Comparison of ENCODE assay signal across 8 cellular contexts in the genomic region with DNA sequence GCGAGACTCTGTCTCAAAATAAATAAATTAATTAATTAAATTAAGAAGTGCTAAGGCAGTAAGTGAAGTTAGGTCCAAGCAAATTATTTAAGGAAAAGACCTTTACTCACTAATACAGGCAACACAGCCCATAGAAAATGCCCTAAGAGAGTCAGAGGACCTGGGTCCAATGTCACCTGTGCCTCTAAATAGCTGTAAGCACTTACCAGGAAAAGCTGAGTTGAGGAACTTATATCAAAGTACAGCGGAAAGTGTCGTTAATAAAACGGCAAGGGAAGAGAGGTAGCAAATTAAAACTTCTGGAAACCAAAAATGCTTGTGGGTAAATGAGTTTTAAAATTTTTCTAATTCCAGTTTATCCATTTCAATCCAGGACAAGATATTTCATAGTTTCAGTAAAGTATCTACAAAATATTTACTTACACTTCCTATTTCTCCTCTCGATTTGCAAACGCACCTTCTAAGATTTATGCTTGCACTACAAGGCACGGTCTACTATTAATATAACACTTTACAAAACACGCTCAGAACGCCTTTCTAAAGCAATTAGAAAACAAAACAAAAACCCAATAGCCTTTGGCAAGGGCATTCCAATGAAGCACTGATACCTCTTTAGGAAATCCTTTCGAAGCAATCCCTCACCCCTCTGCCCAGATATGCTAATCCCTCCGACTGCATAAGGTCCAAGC. TPM values are rescaled to one million over a fixed set of nuclear protein-coding genes. Genes with fewer than 3 reads are reported as not detected.
A peak's percentile ranks its signal among the peaks of the same experiment; 100 is the strongest.
DNase-seq lines count a peak whose midpoint lies in the region; ATAC-seq, FAIRE-seq and TF ChIP-seq lines count a peak whose summit lies in the region.

No MANE protein-coding gene starts in this region.

- peaks cover 4% of the 10 kb centered on the region for H3K36me3 ChIP-seq in CD4-positive, CD25-positive, alpha-beta regulatory T cell (ENCODE audit: control insufficient read depth, insufficient read depth, low read length)
- H3K36me3 ChIP-seq in HepG2 (replicated peaks in 1 of 2; ENCODE audit: control insufficient read depth in 1 of 2, insufficient read depth in 2 of 2, low read length in 2 of 2) (peaks cover 0 to 2% of the 10 kb centered on the region in 2 experiments; a peak in 2 of 5 replicates), tibial nerve (peaks cover 0 to 6% (median 0%) of the 10 kb centered on the region in 3 donors)

- no peak for ATAC-seq in CD4-positive, CD25-positive, alpha-beta regulatory T cell (ENCODE audit: low read depth in 2 of 2)
- ATAC-seq in HG03439 (IDR thresholded peaks at IDR 0.05; ENCODE audit: unreplicated experiment) (peak; percentile 0), HepG2 (no peak), omental fat pad (ENCODE audit: low FRiP score) (no peak)

- TSS peak; percentile 59 for BruUV-seq in HepG2 (replicated peaks; lab: Mats Ljungman, UMichigan)

- in situ Hi-C loops in astrocyte of the cerebellum (cut with HindIII; ENCODE audit: low sequenced_read_pairs) (no loop called here), HepG2 (cut with HindIII; ENCODE audit: extremely low pct_ligation_motif_present, low pct_unique_long_range_greater_than_20kb) (loop anchor here (10.0 to 25.0 kb wide), 2 partner anchors 105 to 437 kb away; partner anchors contain the start of genes ALG11, ATP7B and UTP14C)

- H3K79me2 ChIP-seq in HepG2 (ENCODE audit: insufficient read depth, low read length): peaks cover 34% of the 10 kb centered on the region

- peak overlapping the region; percentile 85 for H3K4me2 ChIP-seq in HepG2 (ENCODE audit: low read depth, low read length)

- H3K9me3 ChIP-seq in CD4-positive, CD25-positive, alpha-beta regulatory T cell (ENCODE audit: control insufficient read depth in 2 of 2, low read length in 2 of 2): no peaks in the 10 kb centered on the region
- H3K9me3 ChIP-seq in HepG2 (ENCODE audit: low read length): no peaks in the 10 kb centered on the region
- no peaks in the 10 kb centered on the region for H3K9me3 ChIP-seq in tibial nerve

- POLR2A ChIA-PET in HepG2 (lab: Yijun Ruan, JAX): interaction anchor here (0.7 to 2.3 kb wide), 3 partner anchors 106 to 203 kb away, joined by 3 to 10 read pairs (median 3); partner anchors contain the start of gene SUGT1

- H3K4me1 ChIP-seq in CD4-positive, CD25-positive, alpha-beta regulatory T cell (ENCODE audit: control insufficient read depth, insufficient read depth, low read length, poor library complexity, severe bottlenecking): peaks cover 43% of the 10 kb centered on the region
- H3K4me1 ChIP-seq in HepG2 (ENCODE audit: insufficient read depth, low read length) (peaks cover 36% of the 10 kb centered on the region), tibial nerve (peaks cover 0 to 36% (median 16%) of the 10 kb centered on the region in 4 donors)

- peak overlapping the region; percentile 81 to 94 (median 90) for H3K27ac Mint-ChIP-seq in CD4-positive, CD25-positive, alpha-beta regulatory T cell

- peak overlapping the region; percentile 98 for H3K4me3 ChIP-seq in CD4-positive, CD25-positive, alpha-beta regulatory T cell (ENCODE audit: low read depth, low read length)
- peak overlapping the region; percentile 69 for H3K4me3 ChIP-seq in astrocyte of the cerebellum (ENCODE audit: low read depth, low read length)
- H3K4me3 ChIP-seq in HepG2 (replicated peaks in 1 of 3; ENCODE audit: insufficient read depth in 1 of 3, low read depth in 2 of 3, low read length in 3 of 3): peak overlapping the region; percentile 66 to 87 (median 84)
- H3K4me3 ChIP-seq in tibial nerve: peak overlapping the region; percentile 49 to 82 (median 78)

- H3K36me3 Mint-ChIP-seq in CD4-positive, CD25-positive, alpha-beta regulatory T cell: no peaks in the 10 kb centered on the region

- 16% methylated on average over 11 of the region's 11 CpGs for WGBS in HepG2 (ENCODE audit: low lambda C conversion rate)
- WGBS in tibial nerve, 2 donors: 17 to 18% methylated on average over 11 of the region's 11 CpGs

- TF ChIP-seq EP300 in HepG2 (IDR thresholded peaks at IDR 0.05; ENCODE audit: low read depth in 2 of 2, low read length in 2 of 2) (no peak), HepG2 (CRISPR knock-in tag; IDR thresholded peaks at IDR 0.05; ENCODE audit: borderline replicate concordance) (no peak), tibial nerve (IDR thresholded peaks at IDR 0.05) (no peak)

- TF ChIP-seq POLR2A in HepG2 (IDR thresholded peaks at IDR 0.05; ENCODE audit: insufficient read depth in 1 of 2, low read depth in 2 of 2, low read length in 2 of 2): no peak
- no peak for TF ChIP-seq POLR2A in tibial nerve (IDR thresholded peaks at IDR 0.05)

- peak in 1 of 3 donors; percentile 4 for DNase-seq in CD4-positive, CD25-positive, alpha-beta regulatory T cell
- no peak for DNase-seq in astrocyte of the cerebellum (ENCODE audit: low read depth)
- no peak for DNase-seq in HepG2 (ENCODE audit: low spot score)
- no peak for DNase-seq in tibial nerve (ENCODE audit: low spot score in 2 of 2)
- no peak for DNase-seq in 8988T
- no peak for DNase-seq in kidney glomerular epithelial cell (lab: John Stamatoyannopoulos, UW)
- no peak for DNase-seq in omental fat pad (ENCODE audit: low spot score)

- TF ChIP-seq CTCF in astrocyte of the cerebellum (IDR thresholded peaks at IDR 0.05; ENCODE audit: low read depth, low read length, missing control alignments): no peak
- no peak for TF ChIP-seq CTCF in HepG2 (CRISPR knock-in tag; IDR thresholded peaks at IDR 0.05)
- TF ChIP-seq CTCF in tibial nerve (IDR thresholded peaks at IDR 0.05): no peak
- TF ChIP-seq CTCF in omental fat pad (IDR thresholded peaks at IDR 0.05): no peak

- H3K4me1 Mint-ChIP-seq in CD4-positive, CD25-positive, alpha-beta regulatory T cell: peaks cover 21 to 54% (median 36%) of the 10 kb centered on the region in 4 donors

- H2AFZ ChIP-seq in HepG2 (ENCODE audit: low read length): no peak overlapping the region

- no peaks in the 10 kb centered on the region for H3K27me3 ChIP-seq in CD4-positive, CD25-positive, alpha-beta regulatory T cell (ENCODE audit: control insufficient read depth, insufficient read depth, low read length)
- H3K27me3 ChIP-seq in HepG2 (ENCODE audit: control insufficient read depth in 1 of 2, insufficient read depth in 2 of 2, low read length in 2 of 2) (no peaks in the 10 kb centered on the region; a peak in 1 of 5 replicates), tibial nerve (no peaks in the 10 kb centered on the region)

- peaks cover 9% of the 10 kb centered on the region; the same call in 1 of the 2 replicates for H4K20me1 ChIP-seq in HepG2 (ENCODE audit: insufficient read depth, low read length)

- H3K27ac ChIP-seq in CD4-positive, CD25-positive, alpha-beta regulatory T cell (ENCODE audit: insufficient read depth, low read length, poor library complexity, severe bottlenecking): peak overlapping the region; percentile 61
- H3K27ac ChIP-seq in HepG2 (ENCODE audit: extremely low read length, insufficient read depth, low read length) (peak overlapping the region; percentile 88), tibial nerve (peak overlapping the region; percentile 85 to 97 (median 95))

- peak overlapping the region; percentile 94 for H3K9ac ChIP-seq in HepG2 (ENCODE audit: insufficient read depth, low read depth, low read length)

- CTCF ChIA-PET in HepG2 (lab: Yijun Ruan, JAX; ENCODE audit: low intra/inter-chr PET ratio, low total read pairs): interaction anchor here (0.6 kb wide), 1 partner anchor 39 kb away, joined by 3 read pairs; no protein-coding TSS in a partner anchor

- TF ChIP-seq RAD21 in HepG2 (CRISPR knock-in tag; IDR thresholded peaks at IDR 0.05): no peak

- FAIRE-seq in HepG2 (lab: Jason Lieb, UNC): no peak

- intact Hi-C loops in HepG2 (cut with micrococcal nuclease; ENCODE audit: unreplicated experiment): loop anchor here (1.0 to 10.0 kb wide), 3 partner anchors 21 to 205 kb away; partner anchors contain the start of gene SUGT1

- H3K4me3 Mint-ChIP-seq in CD4-positive, CD25-positive, alpha-beta regulatory T cell: peak overlapping the region; percentile 91 to 99 (median 92)

- H3K27me3 Mint-ChIP-seq in CD4-positive, CD25-positive, alpha-beta regulatory T cell: no peaks in the 10 kb centered on the region

- H3K9me3 Mint-ChIP-seq in CD4-positive, CD25-positive, alpha-beta regulatory T cell: no peaks in the 10 kb centered on the region

RNA-seq across cellular contexts. Expression of gene VPS36, which starts 1.0 kb away (rescaled TPM):
- 39.5 TPM for total RNA-seq in CD4-positive, CD25-positive, alpha-beta regulatory T cell
- 10 to 100 TPM; 36.8 to 39.5 (median 37.6) TPM for polyA plus RNA-seq in CD4-positive, CD25-positive, alpha-beta regulatory T cell
- total RNA-seq in HepG2 (2016; rRNA removed; fragmentation: Illumina TruSeq; extraction: Trizol) (22.0 and 22.4 TPM in 2 replicates), tibial nerve (10 to 100 TPM; 42.6 to 57.6 (median 48.8) TPM), omental fat pad (10 to 100 TPM; 32.2 to 59.4 (median 46.5) TPM)
- 12.7 and 13.9 TPM in 2 replicates for total RNA-seq in HepG2 (2016; cell fraction: cytosol; rRNA removed; fragmentation: Illumina TruSeq; extraction: Trizol; ENCODE audit: low read depth)
- 19.3 and 21.4 TPM in 2 replicates for total RNA-seq in HepG2 (2016; cell fraction: insoluble cytoplasmic fraction; rRNA removed; fragmentation: Illumina TruSeq; extraction: Trizol)
- 10.3 and 11.4 TPM in 2 replicates for total RNA-seq in HepG2 (2016; cell fraction: membrane; rRNA removed; fragmentation: Illumina TruSeq; extraction: Trizol)
- total RNA-seq in HepG2 (2016; cell fraction: nucleus; rRNA removed; fragmentation: Illumina TruSeq; extraction: Trizol): 50.1 and 52.0 TPM in 2 replicates
- polyA plus RNA-seq in HepG2 (2011; rRNA removed): 13.6 and 17.2 TPM in 2 replicates
- polyA plus RNA-seq in HepG2 (2011; cell fraction: cytosol; rRNA removed): 4.5 and 6.7 TPM in 2 replicates
- polyA plus RNA-seq in HepG2 (2011; cell fraction: nucleus; rRNA removed): 27.7 and 36.3 TPM in 2 replicates
- polyA plus RNA-seq in HepG2 (2012): 12.7 and 15.8 TPM in 2 replicates
- 3.9 and 4.1 TPM in 2 replicates for polyA plus RNA-seq in HepG2 (2016; cell fraction: cytosol; fragmentation: Illumina TruSeq; extraction: Trizol; ENCODE audit: low read depth)
- polyA plus RNA-seq in HepG2 (2016; cell fraction: insoluble cytoplasmic fraction; fragmentation: Illumina TruSeq; extraction: Trizol; ENCODE audit: low read depth): 24.8 and 28.0 TPM in 2 replicates
- polyA plus RNA-seq in HepG2 (2016; cell fraction: membrane; fragmentation: Illumina TruSeq; extraction: Trizol; ENCODE audit: low read depth): 8.7 and 8.9 TPM in 2 replicates
- polyA plus RNA-seq in HepG2 (2016; cell fraction: nucleus; fragmentation: Illumina TruSeq; extraction: Trizol; ENCODE audit: insufficient read depth, low read depth): 71.2 and 78.2 TPM in 2 replicates
- polyA minus RNA-seq in HepG2 (2011; rRNA and poly(A)+ RNA removed; ENCODE audit: low replicate concordance): 5.9 and 12.4 TPM in 2 replicates
- polyA minus RNA-seq in HepG2 (2011; cell fraction: cytosol; rRNA and poly(A)+ RNA removed): 4.7 TPM in 2 replicates
- 48.2 and 61.0 TPM in 2 replicates for polyA minus RNA-seq in HepG2 (2011; cell fraction: nucleus; rRNA and poly(A)+ RNA removed)

RNA-seq across cellular contexts. Expression of gene CKAP2, which starts 5.8 kb away (rescaled TPM):
- total RNA-seq in CD4-positive, CD25-positive, alpha-beta regulatory T cell: 36.7 TPM
- 10 to 100 TPM; 20.1 to 27.7 (median 24.0) TPM for polyA plus RNA-seq in CD4-positive, CD25-positive, alpha-beta regulatory T cell
- total RNA-seq in HepG2 (2016; rRNA removed; fragmentation: Illumina TruSeq; extraction: Trizol) (40.3 and 72.3 TPM in 2 replicates), tibial nerve (10 to 100 TPM in 1 of 4 donors, 1 to 10 TPM in 3; 6.6 to 12.3 (median 7.4) TPM), omental fat pad (10 to 100 TPM in 1 of 4 donors, 1 to 10 TPM in 3; 4.2 to 13.2 (median 7.3) TPM)
- total RNA-seq in HepG2 (2016; cell fraction: cytosol; rRNA removed; fragmentation: Illumina TruSeq; extraction: Trizol; ENCODE audit: low read depth): 5.2 and 5.6 TPM in 2 replicates
- total RNA-seq in HepG2 (2016; cell fraction: insoluble cytoplasmic fraction; rRNA removed; fragmentation: Illumina TruSeq; extraction: Trizol): 38.2 and 69.0 TPM in 2 replicates
- 15.4 and 19.6 TPM in 2 replicates for total RNA-seq in HepG2 (2016; cell fraction: membrane; rRNA removed; fragmentation: Illumina TruSeq; extraction: Trizol)
- 36.5 and 37.2 TPM in 2 replicates for total RNA-seq in HepG2 (2016; cell fraction: nucleus; rRNA removed; fragmentation: Illumina TruSeq; extraction: Trizol)
- polyA plus RNA-seq in HepG2 (2011; rRNA removed): 4.9 and 6.7 TPM in 2 replicates
- 3.7 and 5.1 TPM in 2 replicates for polyA plus RNA-seq in HepG2 (2011; cell fraction: cytosol; rRNA removed)
- 5.0 and 5.6 TPM in 2 replicates for polyA plus RNA-seq in HepG2 (2011; cell fraction: nucleus; rRNA removed)
- 12.9 and 23.5 TPM in 2 replicates for polyA plus RNA-seq in HepG2 (2012)
- 2.6 and 3.1 TPM in 2 replicates for polyA plus RNA-seq in HepG2 (2016; cell fraction: cytosol; fragmentation: Illumina TruSeq; extraction: Trizol; ENCODE audit: low read depth)
- 77.0 and 80.7 TPM in 2 replicates for polyA plus RNA-seq in HepG2 (2016; cell fraction: insoluble cytoplasmic fraction; fragmentation: Illumina TruSeq; extraction: Trizol; ENCODE audit: low read depth)
- 8.4 TPM in 2 replicates for polyA plus RNA-seq in HepG2 (2016; cell fraction: membrane; fragmentation: Illumina TruSeq; extraction: Trizol; ENCODE audit: low read depth)
- polyA plus RNA-seq in HepG2 (2016; cell fraction: nucleus; fragmentation: Illumina TruSeq; extraction: Trizol; ENCODE audit: insufficient read depth, low read depth): 50.3 and 52.7 TPM in 2 replicates
- polyA minus RNA-seq in HepG2 (2011; rRNA and poly(A)+ RNA removed; ENCODE audit: low replicate concordance): 2.7 and 7.5 TPM in 2 replicates
- 12.1 and 17.6 TPM in 2 replicates for polyA minus RNA-seq in HepG2 (2011; cell fraction: cytosol; rRNA and poly(A)+ RNA removed)
- polyA minus RNA-seq in HepG2 (2011; cell fraction: nucleus; rRNA and poly(A)+ RNA removed): 21.6 and 22.9 TPM in 2 replicates

RNA-seq across cellular contexts. Expression of gene THSD1, which starts 43.5 kb away (rescaled TPM):
- total RNA-seq in CD4-positive, CD25-positive, alpha-beta regulatory T cell: 0.79 TPM
- polyA plus RNA-seq in CD4-positive, CD25-positive, alpha-beta regulatory T cell: under 1 TPM in 1 of 4 donors, not detected in 3; 0.12 TPM
- total RNA-seq in HepG2 (2016; rRNA removed; fragmentation: Illumina TruSeq; extraction: Trizol) (0.11 TPM in 1 of 2 replicates, not detected in the other), tibial nerve (10 to 100 TPM in 1 of 4 donors, 1 to 10 TPM in 3; 6.1 to 10.5 (median 7.8) TPM), omental fat pad (10 to 100 TPM in 1 of 4 donors, 1 to 10 TPM in 3; 2.8 to 21.6 (median 4.2) TPM)
- total RNA-seq in HepG2 (2016; cell fraction: cytosol; rRNA removed; fragmentation: Illumina TruSeq; extraction: Trizol; ENCODE audit: low read depth): 0.51 and 0.62 TPM in 2 replicates
- 0.06 TPM in 1 of 2 replicates, not detected in the other for total RNA-seq in HepG2 (2016; cell fraction: insoluble cytoplasmic fraction; rRNA removed; fragmentation: Illumina TruSeq; extraction: Trizol)
- total RNA-seq in HepG2 (2016; cell fraction: membrane; rRNA removed; fragmentation: Illumina TruSeq; extraction: Trizol): 0.21 and 0.37 TPM in 2 replicates
- not detected in 2 replicates for total RNA-seq in HepG2 (2016; cell fraction: nucleus; rRNA removed; fragmentation: Illumina TruSeq; extraction: Trizol)
- polyA plus RNA-seq in HepG2 (2011; rRNA removed): 0.15 and 0.18 TPM in 2 replicates
- 0.05 and 0.06 TPM in 2 replicates for polyA plus RNA-seq in HepG2 (2011; cell fraction: cytosol; rRNA removed)
- 0.52 and 0.61 TPM in 2 replicates for polyA plus RNA-seq in HepG2 (2011; cell fraction: nucleus; rRNA removed)
- 0.15 TPM in 1 of 2 replicates, not detected in the other for polyA plus RNA-seq in HepG2 (2012)
- polyA plus RNA-seq in HepG2 (2016; cell fraction: cytosol; fragmentation: Illumina TruSeq; extraction: Trizol; ENCODE audit: low read depth): not detected in 2 replicates
- polyA plus RNA-seq in HepG2 (2016; cell fraction: insoluble cytoplasmic fraction; fragmentation: Illumina TruSeq; extraction: Trizol; ENCODE audit: low read depth): not detected in 2 replicates
- not detected in 2 replicates for polyA plus RNA-seq in HepG2 (2016; cell fraction: membrane; fragmentation: Illumina TruSeq; extraction: Trizol; ENCODE audit: low read depth)
- 0.16 TPM in 1 of 2 replicates, not detected in the other for polyA plus RNA-seq in HepG2 (2016; cell fraction: nucleus; fragmentation: Illumina TruSeq; extraction: Trizol; ENCODE audit: insufficient read depth, low read depth)
- 0.20 and 3.8 TPM in 2 replicates for polyA minus RNA-seq in HepG2 (2011; rRNA and poly(A)+ RNA removed; ENCODE audit: low replicate concordance)
- not detected in 2 replicates for polyA minus RNA-seq in HepG2 (2011; cell fraction: cytosol; rRNA and poly(A)+ RNA removed)
- 0.26 and 0.37 TPM in 2 replicates for polyA minus RNA-seq in HepG2 (2011; cell fraction: nucleus; rRNA and poly(A)+ RNA removed)
